In the genomic region with DNA sequence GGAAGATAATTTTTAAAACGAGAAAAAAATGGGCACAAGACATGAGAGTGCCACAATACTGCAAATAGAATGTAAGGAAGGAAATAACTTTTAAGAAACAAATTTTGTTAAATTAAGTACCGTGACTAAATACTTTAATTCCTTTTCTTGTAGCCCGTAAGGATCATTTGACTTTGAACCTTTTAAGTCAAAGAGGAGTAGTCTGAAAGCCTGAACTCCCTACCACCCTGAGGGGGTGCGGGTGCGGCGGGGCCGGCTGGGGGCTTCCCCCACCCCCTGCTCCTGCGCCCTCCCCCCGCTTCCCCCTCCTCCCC, we compare ENCODE assay signal across 8 cellular contexts. TPM values are rescaled to one million over a fixed set of nuclear protein-coding genes. Genes with fewer than 3 reads are reported as not detected.
DNase-seq lines count a peak whose midpoint lies in the region; ATAC-seq, FAIRE-seq and TF ChIP-seq lines count a peak whose summit lies in the region.

No MANE protein-coding gene starts in this region.

- peaks cover 10% of the 10 kb centered on the region for H3K36me3 Mint-ChIP-seq in activated CD4-positive, alpha-beta T cell treated with anti-CD3 and anti-CD28 coated beads, Interleukin-2, amount 10 ng/mL, durations not matched to agents 24 days and 14 days (ENCODE audit: low read depth)

- no peak for ATAC-seq in K562
- no peak for ATAC-seq in GM19467 (IDR thresholded peaks at IDR 0.05; ENCODE audit: unreplicated experiment)

- H3K27ac Mint-ChIP-seq in activated CD4-positive, alpha-beta T cell treated with anti-CD3 and anti-CD28 coated beads, Interleukin-2, amount 10 ng/mL, durations not matched to agents 24 days and 14 days = no peak overlapping the region

- TF ChIP-seq POLR2A in K562 (conservative IDR thresholded peaks at IDR 0.05) (no peak), lower leg skin (IDR thresholded peaks at IDR 0.05) (no peak), suprapubic skin (IDR thresholded peaks at IDR 0.05) (no peak)

- intact Hi-C loops in activated CD4-positive, alpha-beta T cell treated with anti-CD3 and anti-CD28 coated beads, Interleukin-2, amount 10 ng/mL, durations not matched to agents 24 days and 14 days (cut with micrococcal nuclease) = loop anchor here (5.0 kb wide), 3 partner anchors 50 to 100 kb away; no protein-coding TSS in a partner anchor
- intact Hi-C loops in K562 (cut with micrococcal nuclease) (loop anchor here (5.0 kb wide), 2 partner anchors 130 to 165 kb away; a partner anchor contains a TSS), lower leg skin (cut with DNase I; ENCODE audit: low total_unique reads) (no loop called here)

- peak overlapping the region; percentile 84 for H2AFZ ChIP-seq in K562 (ENCODE audit: low read depth, low read length)

- POLR2A ChIA-PET in K562 (lab: Yijun Ruan, JAX) = interaction anchor here (0.6 kb wide), 2 partner anchors 166 to 421 kb away, joined by 3 read pairs; a partner anchor contains a TSS

- BruUV-seq in K562 (replicated peaks; lab: Mats Ljungman, UMichigan) = no TSS peak

- WGBS in K562 (ENCODE audit: insufficient coverage, low coverage, missing lambda C conversion rate) = 32% methylated on average over 3 of the region's 9 CpGs
- WGBS in lower leg skin, 2 donors = 2 to 3% methylated on average over 9 of the region's 9 CpGs
- 2% methylated on average over 9 of the region's 9 CpGs for WGBS in suprapubic skin

- in situ Hi-C loops in K562 (cut with MboI) = no loop called here

- no peak for FAIRE-seq in K562 (lab: Jason Lieb, UNC)

- no peak for DNase-seq in activated CD4-positive, alpha-beta T cell treated with anti-CD3 and anti-CD28 coated beads, Interleukin-2, amount 10 ng/mL, durations not matched to agents 24 days and 14 days
- DNase-seq in activated CD4-positive, alpha-beta T cell treated with anti-CD3 and anti-CD28 coated beads for 1 hour = no peak
- DNase-seq in K562 (ENCODE audit: extremely low read depth in 1 of 4, low spot score in 3 of 4) = no peak
- no peak for DNase-seq in lower leg skin (ENCODE audit: low spot score in 2 of 2)
- no peak for DNase-seq in suprapubic skin (ENCODE audit: low spot score in 2 of 2)
- DNase-seq in amygdala (lab: John Stamatoyannopoulos, UW) = no peak
- no peak for DNase-seq in AML-193 (lab: John Stamatoyannopoulos, UW)

- H3K9me1 ChIP-seq in K562 (ENCODE audit: control insufficient read depth, insufficient read depth, low read length) = no peaks in the 10 kb centered on the region

- peaks cover 44% of the 10 kb centered on the region for H3K79me2 ChIP-seq in K562 (ENCODE audit: control insufficient read depth, insufficient read depth, low read length)

- no peaks in the 10 kb centered on the region for H4K20me1 ChIP-seq in K562 (replicated peaks; ENCODE audit: control insufficient read depth, insufficient read depth, low read length)

- H3K4me1 Mint-ChIP-seq in activated CD4-positive, alpha-beta T cell treated with anti-CD3 and anti-CD28 coated beads, Interleukin-2, amount 10 ng/mL, durations not matched to agents 24 days and 14 days = peaks cover 14% of the 10 kb centered on the region

- H3K4me2 ChIP-seq in K562 (ENCODE audit: insufficient read depth, low read length) = 0 out of 2 replicates have a peak overlapping the region, but pooled peaks have one; percentile 19

- no peak for TF ChIP-seq EP300 in K562 (IDR thresholded peaks at IDR 0.05; ENCODE audit: low read length)
- no peak for TF ChIP-seq EP300 in suprapubic skin (IDR thresholded peaks at IDR 0.05)

- no peaks in the 10 kb centered on the region for H3K36me3 ChIP-seq in K562 (ENCODE audit: control insufficient read depth, insufficient read depth, low read length)
- no peaks in the 10 kb centered on the region for H3K36me3 ChIP-seq in suprapubic skin

- H3K9me3 ChIP-seq in K562 (replicated peaks; ENCODE audit: control insufficient read depth, insufficient read depth, low read depth, low read length) = no peaks in the 10 kb centered on the region; the same call in 1 of the 2 replicates
- H3K9me3 ChIP-seq in suprapubic skin = no peaks in the 10 kb centered on the region

- H3K27ac ChIP-seq in K562 (ENCODE audit: extremely low read depth, low read depth, low read length) = no peak overlapping the region
- H3K27ac ChIP-seq in suprapubic skin = peak overlapping the region; percentile 94

- H3K4me3 Mint-ChIP-seq in activated CD4-positive, alpha-beta T cell treated with anti-CD3 and anti-CD28 coated beads, Interleukin-2, amount 10 ng/mL, durations not matched to agents 24 days and 14 days = peak overlapping the region; percentile 84

- H3K4me3 ChIP-seq in K562 (peak overlapping the region; percentile 76), lower leg skin (ENCODE audit: low read depth, poor library complexity, severe bottlenecking) (peak overlapping the region; percentile 83), suprapubic skin (peak overlapping the region; percentile 88)

- CTCF ChIA-PET in K562 (lab: Yijun Ruan, JAX; ENCODE audit: low intra/inter-chr PET ratio) = no interaction called here

- H3K9ac ChIP-seq in K562 (ENCODE audit: insufficient read depth in 1 of 2, low read depth in 2 of 2, low read length in 2 of 2) = 0 out of 4 replicates have a peak overlapping the region, but pooled peaks of 1 of the 2 experiments have one; percentile 26

- TF ChIP-seq CTCF in K562 (IDR thresholded peaks at IDR 0.05 in 2 of 3, conservative IDR thresholded peaks at IDR 0.05 in 1 of 3; ENCODE audit: insufficient read depth in 2 of 3, low read depth in 1 of 3, low read length in 3 of 3) = no peak
- no peak for TF ChIP-seq CTCF in lower leg skin (IDR thresholded peaks at IDR 0.05)
- no peak for TF ChIP-seq CTCF in suprapubic skin (IDR thresholded peaks at IDR 0.05)

- no peak for TF ChIP-seq RAD21 in K562 (CRISPR knock-in tag; conservative IDR thresholded peaks at IDR 0.05 in 1 of 2, IDR thresholded peaks at IDR 0.05 in 1 of 2)

- no peaks in the 10 kb centered on the region for H3K27me3 ChIP-seq in K562 (ENCODE audit: control insufficient read depth in 2 of 2, insufficient read depth in 2 of 2, low read length in 2 of 2)
- no peaks in the 10 kb centered on the region for H3K27me3 ChIP-seq in suprapubic skin

- peaks cover 46% of the 10 kb centered on the region for H3K27me3 Mint-ChIP-seq in activated CD4-positive, alpha-beta T cell treated with anti-CD3 and anti-CD28 coated beads, Interleukin-2, amount 10 ng/mL, durations not matched to agents 24 days and 14 days

- peaks cover 5% of the 10 kb centered on the region in 2 experiments; a peak in 3 of 5 replicates for H3K4me1 ChIP-seq in K562 (replicated peaks in 1 of 2; ENCODE audit: control insufficient read depth in 2 of 2, insufficient read depth in 2 of 2, low read length in 2 of 2)
- H3K4me1 ChIP-seq in suprapubic skin = peaks cover 57% of the 10 kb centered on the region

- H3K9me3 Mint-ChIP-seq in activated CD4-positive, alpha-beta T cell treated with anti-CD3 and anti-CD28 coated beads, Interleukin-2, amount 10 ng/mL, durations not matched to agents 24 days and 14 days = peaks cover 14% of the 10 kb centered on the region

TF ChIP-seq in K562, 482 proteins besides CTCF, POLR2A, EP300 and RAD21:
- TF ChIP-seq FOSL1 (tag; conservative IDR thresholded peaks at IDR 0.05) = 0 out of 2 replicates have a peak, but pooled peaks have one; percentile 14
- peak; percentile 2; the same call in 1 of the 2 replicates for TF ChIP-seq KAT7 (CRISPR knock-in tag; IDR thresholded peaks at IDR 0.05; ENCODE audit: borderline replicate concordance)
- TF ChIP-seq, protein P1, sequence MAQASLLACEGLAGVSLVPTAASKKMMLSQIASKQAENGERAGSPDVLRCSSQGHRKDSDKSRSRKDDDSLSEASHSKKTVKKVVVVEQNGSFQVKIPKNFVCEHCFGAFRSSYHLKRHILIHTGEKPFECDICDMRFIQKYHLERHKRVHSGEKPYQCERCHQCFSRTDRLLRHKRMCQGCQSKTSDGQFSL (CRISPR knock-in tag; IDR thresholded peaks at IDR 0.05) = no peak
- TF ChIP-seq, protein P1 (tag; IDR thresholded peaks at IDR 0.05) = 0 out of 4 replicates have a peak, but pooled peaks of 1 of the 2 experiments have one; percentile 70
- TF ChIP-seq POLR2H (tag; IDR thresholded peaks at IDR 0.05; ENCODE audit: low read depth) = peak; percentile 19; the same call in 1 of the 2 replicates
- TF ChIP-seq TAL1 (IDR thresholded peaks at IDR 0.05) = no peak
- TF ChIP-seq ETV6 (IDR thresholded peaks at IDR 0.05; ENCODE audit: borderline replicate concordance in 1 of 2, low read depth in 2 of 2, low read length in 1 of 2) = no peak
- no peak for TF ChIP-seq ETV6 (CRISPR knock-in tag; IDR thresholded peaks at IDR 0.05; ENCODE audit: borderline replicate concordance)

RNA-seq across cellular contexts. Expression of a gene that starts 0.2 kb away (rescaled TPM):
- 47.7 and 53.8 TPM in 2 replicates for total RNA-seq in activated CD4-positive, alpha-beta T cell treated with anti-CD3 and anti-CD28 coated beads, Interleukin-2, amount 10 ng/mL, durations not matched to agents 24 days and 14 days
- total RNA-seq in K562 (2011; cell fraction: chromatin; rRNA removed; ENCODE audit: low replicate concordance) = 15.0 and 25.0 TPM in 2 replicates
- 4.7 and 5.4 TPM in 2 replicates for total RNA-seq in K562 (2011; cell fraction: nucleolus; rRNA removed)
- total RNA-seq in K562 (2011; cell fraction: nucleoplasm; rRNA removed) = 9.0 and 17.7 TPM in 2 replicates
- total RNA-seq in K562 (2014; rRNA removed) (29.4 and 38.1 TPM in 2 replicates), K562 (2014; rRNA removed; fragmentation: Illumina TruSeq; extraction: Trizol) (46.5 and 55.7 TPM in 2 replicates), K562 (2015; rRNA removed; fragmentation: Illumina TruSeq; extraction: Trizol) (45.7 and 52.5 TPM in 2 replicates), K562 (2021) (36.2 and 44.2 TPM in 2 replicates), lower leg skin (10 to 100 TPM in 3 of 4 donors, 1 to 10 TPM in 1; 9.4 to 24.5 (median 15.2) TPM), suprapubic skin (10 to 100 TPM; 11.9 to 31.5 (median 20.9) TPM)
- polyA plus RNA-seq in K562 (2011; rRNA removed) (13.0 and 16.1 TPM in 2 replicates), K562 (2014; fragmentation: Illumina TruSeq; extraction: Trizol) (19.5 and 22.9 TPM in 2 replicates), K562 (2014; fragmentation: Nextera tagmentation; extraction: Ambion mirVana) (10 to 100 TPM in 1 of 2 experiments, 1 to 10 TPM in 1; 5.3 to 13.9 TPM), K562 (2014; rRNA removed) (13.2 and 15.1 TPM in 2 replicates)
- polyA plus RNA-seq in K562 (2011; cell fraction: cytosol; rRNA removed) = 5.8 and 7.4 TPM in 2 replicates
- 6.8 and 8.9 TPM in 2 replicates for polyA plus RNA-seq in K562 (2011; cell fraction: nucleus; rRNA removed)
- 9.5 and 14.3 TPM in 2 replicates for polyA plus RNA-seq in K562 (2012)
- polyA minus RNA-seq in K562 (2011; rRNA and poly(A)+ RNA removed) = 36.8 and 42.7 TPM in 2 replicates
- 18.4 and 22.6 TPM in 2 replicates for polyA minus RNA-seq in K562 (2011; cell fraction: cytosol; rRNA and poly(A)+ RNA removed)
- polyA minus RNA-seq in K562 (2011; cell fraction: nucleus; rRNA and poly(A)+ RNA removed) = 12.5 and 31.9 TPM in 2 replicates
